Comparison of ENCODE assay signal across 9 cellular contexts in the genomic region with DNA sequence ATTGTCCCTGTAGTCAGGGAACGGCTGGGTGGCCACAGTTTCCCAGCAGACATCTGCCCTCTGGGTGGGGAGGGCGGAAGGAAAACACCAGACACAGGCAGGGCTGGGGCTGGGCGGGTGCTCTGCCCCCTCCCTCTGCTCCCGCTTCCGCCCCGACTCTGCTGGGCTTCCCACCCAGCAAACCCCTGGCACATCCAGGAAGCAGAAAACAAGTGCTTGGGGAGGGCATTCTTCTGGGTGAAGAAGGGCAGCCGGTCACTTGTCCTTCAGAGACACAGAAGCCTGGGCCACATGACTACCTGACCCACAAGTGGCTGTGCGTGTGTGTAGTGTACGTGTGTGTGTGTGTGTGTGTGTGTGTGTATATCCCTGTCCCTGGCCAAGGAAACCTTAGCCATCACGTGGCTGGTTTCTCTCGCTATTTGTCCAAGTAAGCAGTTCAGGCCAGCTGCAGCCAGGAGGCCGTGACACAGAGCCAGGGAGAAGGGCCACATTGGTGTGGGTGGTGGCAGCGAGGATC.
A peak's percentile ranks its signal among the peaks of the same experiment; 100 is the strongest.
DNase-seq lines count a peak whose midpoint lies in the region; ATAC-seq and TF ChIP-seq lines count a peak whose summit lies in the region.
"Had no signal": no experiment of that assay in that cellular context is flagged by ENCODE, and none has a peak within 500 bp of the region (broad histone marks: within the 10 kb centered on the region; RNA-seq: fewer than 3 reads in every experiment).

No MANE protein-coding gene starts in this region.

- TF ChIP-seq POLR2A in heart left ventricle (IDR thresholded peaks at IDR 0.05) = no peak

- H3K4me1 ChIP-seq in CD4-positive, CD25-positive, alpha-beta regulatory T cell (ENCODE audit: control insufficient read depth, insufficient read depth, low read length, poor library complexity, severe bottlenecking) = peaks cover 65% of the 10 kb centered on the region
- H3K4me1 ChIP-seq in heart left ventricle (peaks cover 64 to 100% (median 98%) of the 10 kb centered on the region in 12 donors), psoas muscle (peaks cover 79% of the 10 kb centered on the region)

- peaks cover 9% of the 10 kb centered on the region for H3K36me3 Mint-ChIP-seq in CD4-positive, CD25-positive, alpha-beta regulatory T cell
- peaks cover 4% of the 10 kb centered on the region for H3K36me3 Mint-ChIP-seq in activated CD8-positive, alpha-beta T cell treated with anti-CD3 and anti-CD28 coated beads for 36 hours (ENCODE audit: low read depth)

- DNase-seq in CD4-positive, CD25-positive, alpha-beta regulatory T cell = peak in 1 of 3 donors; percentile 61
- peak; percentile 20 for DNase-seq in activated CD8-positive, alpha-beta T cell treated with anti-CD3 and anti-CD28 coated beads for 36 hours
- DNase-seq in heart left ventricle (peak; percentile 72 to 87 (median 83)), psoas muscle (peak; percentile 80 to 89), MV-4-11 (lab: John Stamatoyannopoulos, UW) (no peak)
- no peak for DNase-seq in activated CD8-positive, alpha-beta memory T cell treated with anti-CD3 and anti-CD28 coated beads for 24 hours
- no peak for DNase-seq in stimulated activated CD8-positive, alpha-beta memory T cell treated with anti-CD3 and anti-CD28 coated beads, Interleukin-4, amount 100 ng/mL, for 48 hours
- DNase-seq: foreskin keratinocyte had no signal

- peak overlapping the region in 2 of 4 donors; percentile 48 to 63 for H3K4me3 Mint-ChIP-seq in CD4-positive, CD25-positive, alpha-beta regulatory T cell
- H3K4me3 Mint-ChIP-seq in activated CD8-positive, alpha-beta T cell treated with anti-CD3 and anti-CD28 coated beads for 36 hours = no peak overlapping the region

- intact Hi-C loops in activated CD8-positive, alpha-beta T cell treated with anti-CD3 and anti-CD28 coated beads for 36 hours (cut with micrococcal nuclease) = no loop called here
- intact Hi-C loops in heart left ventricle (cut with DNase I) = loop anchor here in 3 of 10 donors (5.0 kb wide), 2 partner anchors 46 to 74 kb away; no protein-coding TSS in a partner anchor
- intact Hi-C loops in psoas muscle (cut with DNase I) = loop anchor here in 1 of 2 donors (5.0 kb wide), 1 partner anchor 74 kb away; no protein-coding TSS in a partner anchor

- TF ChIP-seq CTCF in activated CD8-positive, alpha-beta T cell treated with anti-CD3 and anti-CD28 coated beads for 36 hours (IDR thresholded peaks at IDR 0.05) = no peak
- TF ChIP-seq CTCF in heart left ventricle (IDR thresholded peaks at IDR 0.05) (peak in 6 of 12 donors; percentile 19 to 44 (median 28)), psoas muscle (IDR thresholded peaks at IDR 0.05) (peak; percentile 37)

- peak overlapping the region; percentile 43 for H3K27ac ChIP-seq in CD4-positive, CD25-positive, alpha-beta regulatory T cell (ENCODE audit: insufficient read depth, low read length, poor library complexity, severe bottlenecking)
- H3K27ac ChIP-seq in heart left ventricle (peak overlapping the region; percentile 88 to 98 (median 94)), psoas muscle (peak overlapping the region; percentile 75)
- H3K27ac ChIP-seq: foreskin keratinocyte had no signal

- H3K27me3 Mint-ChIP-seq in CD4-positive, CD25-positive, alpha-beta regulatory T cell = no peaks in the 10 kb centered on the region
- no peaks in the 10 kb centered on the region for H3K27me3 Mint-ChIP-seq in activated CD8-positive, alpha-beta T cell treated with anti-CD3 and anti-CD28 coated beads for 36 hours

- H3K36me3 ChIP-seq in CD4-positive, CD25-positive, alpha-beta regulatory T cell (ENCODE audit: control insufficient read depth, insufficient read depth, low read length) = no peaks in the 10 kb centered on the region
- H3K36me3 ChIP-seq in heart left ventricle = peaks cover 0 to 19% (median 11%) of the 10 kb centered on the region in 9 donors
- H3K36me3 ChIP-seq in psoas muscle (ENCODE audit: insufficient read depth in 1 of 2, low read depth in 1 of 2) = peaks cover 0 to 19% of the 10 kb centered on the region in 2 donors

- no peaks in the 10 kb centered on the region for H3K27me3 ChIP-seq in CD4-positive, CD25-positive, alpha-beta regulatory T cell (ENCODE audit: control insufficient read depth, insufficient read depth, low read length)
- H3K27me3 ChIP-seq in heart left ventricle (no peaks in the 10 kb centered on the region), psoas muscle (ENCODE audit: insufficient read depth in 3 of 3, low read length in 2 of 3) (no peaks in the 10 kb centered on the region)
- H3K27me3 ChIP-seq: foreskin keratinocyte had no signal

- CTCF ChIA-PET in activated CD8-positive, alpha-beta T cell treated with anti-CD3 and anti-CD28 coated beads for 36 hours (lab: Charles Lee) = interaction anchor here (1.1 to 1.5 kb wide), 3 partner anchors 10 to 48 kb away, joined by 3 to 4 read pairs (median 4); no protein-coding TSS in a partner anchor

- no peak overlapping the region for H3K4me3 ChIP-seq in CD4-positive, CD25-positive, alpha-beta regulatory T cell (ENCODE audit: low read depth, low read length)
- H3K4me3 ChIP-seq in heart left ventricle = no peak overlapping the region
- no peak overlapping the region for H3K4me3 ChIP-seq in psoas muscle

- POLR2A ChIA-PET in activated CD8-positive, alpha-beta T cell treated with anti-CD3 and anti-CD28 coated beads for 36 hours (lab: Charles Lee) = no interaction called here

- peak in 1 of 2 donors; percentile 45 for ATAC-seq in CD4-positive, CD25-positive, alpha-beta regulatory T cell (ENCODE audit: low read depth in 2 of 2)
- ATAC-seq in activated CD8-positive, alpha-beta T cell treated with anti-CD3 and anti-CD28 coated beads for 36 hours = peak; percentile 29
- ATAC-seq in heart left ventricle = peak; percentile 8 to 44 (median 30)
- ATAC-seq in psoas muscle = peak; percentile 60 to 75 (median 72)
- no peak for ATAC-seq in GM21423 (IDR thresholded peaks at IDR 0.05; ENCODE audit: unreplicated experiment)
- ATAC-seq: foreskin keratinocyte had no signal

- 12 to 30% (median 19%) methylated on average over 3 to 13 of the region's 13 CpGs for WGBS in heart left ventricle, 4 donors
- 8 to 12% (median 10%) methylated on average over 13 of the region's 13 CpGs for WGBS in psoas muscle, 3 donors

- no peaks in the 10 kb centered on the region for H3K9me3 ChIP-seq in CD4-positive, CD25-positive, alpha-beta regulatory T cell (ENCODE audit: control insufficient read depth in 2 of 2, low read length in 2 of 2)
- H3K9me3 ChIP-seq in heart left ventricle = no peaks in the 10 kb centered on the region
- no peaks in the 10 kb centered on the region for H3K9me3 ChIP-seq in psoas muscle

- H3K27ac Mint-ChIP-seq in CD4-positive, CD25-positive, alpha-beta regulatory T cell = peak overlapping the region; percentile 76 to 95 (median 93)
- H3K27ac Mint-ChIP-seq in activated CD8-positive, alpha-beta T cell treated with anti-CD3 and anti-CD28 coated beads for 36 hours = peak overlapping the region; percentile 46

- peaks cover 0 to 94% (median 39%) of the 10 kb centered on the region in 4 donors for H3K4me1 Mint-ChIP-seq in CD4-positive, CD25-positive, alpha-beta regulatory T cell
- H3K4me1 Mint-ChIP-seq in activated CD8-positive, alpha-beta T cell treated with anti-CD3 and anti-CD28 coated beads for 36 hours (ENCODE audit: low read depth) = peaks cover 59% of the 10 kb centered on the region

- H3K9me3 Mint-ChIP-seq in CD4-positive, CD25-positive, alpha-beta regulatory T cell = peaks cover 0 to 2% (median 0%) of the 10 kb centered on the region in 7 donors
- H3K9me3 Mint-ChIP-seq in activated CD8-positive, alpha-beta T cell treated with anti-CD3 and anti-CD28 coated beads for 36 hours = no peaks in the 10 kb centered on the region

Comparison
In these comparisons a context has a peak if more than half of its experiments do, and no peak if none do; other contexts are left out.
1. DNase-seq: peak in activated CD8-positive, alpha-beta T cell treated with anti-CD3 and anti-CD28 coated beads for 36 hours (single experiment), heart left ventricle (5 of 5) and psoas muscle (2 of 2); none in MV-4-11 (single experiment), activated CD8-positive, alpha-beta memory T cell treated with anti-CD3 and anti-CD28 coated beads for 24 hours (single experiment) and stimulated activated CD8-positive, alpha-beta memory T cell treated with anti-CD3 and anti-CD28 coated beads, Interleukin-4, amount 100 ng/mL, for 48 hours (single experiment).
2. H3K27ac ChIP-seq: peak in every context shown above with its lines; median percentile 94 in heart left ventricle; 75 in psoas muscle; 43 in CD4-positive, CD25-positive, alpha-beta regulatory T cell.